1 cellular context compared by ENCODE assay signal in the genomic region with DNA sequence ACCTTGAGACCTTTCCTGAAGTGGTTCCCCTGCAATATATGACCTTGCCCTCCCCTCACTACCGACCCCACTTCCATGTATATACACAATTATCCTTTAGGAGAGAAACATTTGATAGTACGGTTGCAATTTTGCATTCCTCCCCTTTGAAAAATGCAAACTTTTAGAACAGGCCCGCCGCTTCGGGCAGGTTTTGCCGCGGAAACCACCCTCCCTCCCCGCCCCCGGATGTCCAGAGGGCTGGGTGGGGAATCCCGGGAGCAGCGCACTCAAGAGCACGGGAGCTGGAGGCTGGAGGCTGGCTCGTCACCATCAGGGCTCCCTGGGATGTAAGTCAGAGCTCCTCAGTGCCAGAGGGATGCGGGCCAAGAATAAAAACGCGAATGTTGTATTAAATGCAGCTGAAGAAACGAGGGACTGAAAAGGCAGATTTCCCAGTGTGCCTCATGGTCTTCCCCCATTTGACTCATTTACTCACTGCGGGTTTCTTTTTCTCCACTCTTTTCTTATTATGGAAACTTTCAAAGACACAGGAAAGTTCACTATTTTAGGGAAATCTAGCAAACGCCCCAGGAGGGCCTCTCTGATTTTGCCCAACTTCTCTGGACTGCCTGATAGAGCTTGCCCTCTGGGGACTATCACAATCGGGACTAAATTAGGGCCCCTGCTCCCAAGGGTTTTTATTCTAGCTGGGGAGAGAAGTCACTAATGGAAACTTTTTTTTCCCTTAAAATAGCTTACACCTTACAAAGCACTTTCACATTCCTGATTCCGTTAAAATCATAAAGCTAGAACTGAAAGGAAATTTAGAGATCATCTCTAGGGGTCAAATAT.
A peak's percentile ranks its signal among the peaks of the same experiment; 100 is the strongest.
TF ChIP-seq lines count a peak whose summit lies in the region.

No MANE protein-coding gene starts in this region.

TF ChIP-seq in IMR-90, 13 proteins besides CTCF, POLR2A, EP300 and RAD21:
- TF ChIP-seq, protein P1, sequence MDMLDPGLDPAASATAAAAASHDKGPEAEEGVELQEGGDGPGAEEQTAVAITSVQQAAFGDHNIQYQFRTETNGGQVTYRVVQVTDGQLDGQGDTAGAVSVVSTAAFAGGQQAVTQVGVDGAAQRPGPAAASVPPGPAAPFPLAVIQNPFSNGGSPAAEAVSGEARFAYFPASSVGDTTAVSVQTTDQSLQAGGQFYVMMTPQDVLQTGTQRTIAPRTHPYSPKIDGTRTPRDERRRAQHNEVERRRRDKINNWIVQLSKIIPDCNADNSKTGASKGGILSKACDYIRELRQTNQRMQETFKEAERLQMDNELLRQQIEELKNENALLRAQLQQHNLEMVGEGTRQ (IDR thresholded peaks at IDR 0.05; ENCODE audit: low read depth, low read length), result no peak
- TF ChIP-seq FOS (IDR thresholded peaks at IDR 0.05; ENCODE audit: low read depth, low read length) (no peak), SMC3 (IDR thresholded peaks at IDR 0.05; ENCODE audit: low read depth, low read length) (no peak), RFX5 (IDR thresholded peaks at IDR 0.05; ENCODE audit: low read depth, low read length) (no peak), CHD1 (IDR thresholded peaks at IDR 0.05; ENCODE audit: low read depth, low read length) (no peak), MAZ (IDR thresholded peaks at IDR 0.05; ENCODE audit: borderline replicate concordance, low read depth, low read length) (peak; percentile 79; the same call in 1 of the 2 replicates), CEBPB (IDR thresholded peaks at IDR 0.05; ENCODE audit: low read depth, low read length) (no peak), BHLHE40 (IDR thresholded peaks at IDR 0.05; ENCODE audit: low read depth, low read length) (peak; percentile 90), MXI1 (IDR thresholded peaks at IDR 0.05; ENCODE audit: borderline replicate concordance, low read depth, low read length) (no peak), RCOR1 (IDR thresholded peaks at IDR 0.05; ENCODE audit: insufficient replicate concordance, low read length) (no peak), NFE2L2 (IDR thresholded peaks at IDR 0.05; ENCODE audit: low read depth, low read length) (no peak), MAFK (IDR thresholded peaks at IDR 0.05; ENCODE audit: low read depth, low read length) (no peak)
- TF ChIP-seq, protein P2, sequence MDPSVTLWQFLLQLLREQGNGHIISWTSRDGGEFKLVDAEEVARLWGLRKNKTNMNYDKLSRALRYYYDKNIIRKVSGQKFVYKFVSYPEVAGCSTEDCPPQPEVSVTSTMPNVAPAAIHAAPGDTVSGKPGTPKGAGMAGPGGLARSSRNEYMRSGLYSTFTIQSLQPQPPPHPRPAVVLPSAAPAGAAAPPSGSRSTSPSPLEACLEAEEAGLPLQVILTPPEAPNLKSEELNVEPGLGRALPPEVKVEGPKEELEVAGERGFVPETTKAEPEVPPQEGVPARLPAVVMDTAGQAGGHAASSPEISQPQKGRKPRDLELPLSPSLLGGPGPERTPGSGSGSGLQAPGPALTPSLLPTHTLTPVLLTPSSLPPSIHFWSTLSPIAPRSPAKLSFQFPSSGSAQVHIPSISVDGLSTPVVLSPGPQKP (IDR thresholded peaks at IDR 0.05; ENCODE audit: borderline replicate concordance, low read depth, low read length), result no peak
